ENCODE assay signal across 8 cellular contexts in genomic region chr11:111603633-111604130, GRCh38. TPM values are rescaled to one million over a fixed set of nuclear protein-coding genes. Genes with fewer than 3 reads are reported as not detected.
DNase-seq lines count a peak whose midpoint lies in the region; ATAC-seq and TF ChIP-seq lines count a peak whose summit lies in the region.

No MANE protein-coding gene starts in this region.

- peak overlapping the region; percentile 84 for H3K9ac ChIP-seq in SK-N-MC (ENCODE audit: insufficient read length)
- H3K9ac ChIP-seq in rectal smooth muscle tissue (ENCODE audit: low read length), result peak overlapping the region; percentile 87

- peaks cover 7% of the 10 kb centered on the region for H3K4me1 ChIP-seq in rectal smooth muscle tissue (ENCODE audit: control insufficient read depth, insufficient read depth, low read length)

- TF ChIP-seq CTCF in GM12864 (IDR thresholded peaks at IDR 0.05; ENCODE audit: low read depth, low read length, missing control alignments) (no peak), fibroblast of mammary gland (conservative IDR thresholded peaks at IDR 0.05; ENCODE audit: control insufficient read depth, insufficient read depth, low read depth, low read length) (no peak)

- no peak for DNase-seq in GM12864 (ENCODE audit: low read depth)
- DNase-seq in SK-N-MC (ENCODE audit: low read depth, low spot score), result no peak
- DNase-seq in fibroblast of mammary gland (ENCODE audit: low read depth), result peak; percentile 33
- DNase-seq in NCI-H2171 treated with DMSO at 0.1 percent for 48 hours (lab: John Stamatoyannopoulos, UW), result no peak
- DNase-seq in occipital lobe (lab: John Stamatoyannopoulos, UW), result no peak
- no peak for DNase-seq in SKM-1 (lab: John Stamatoyannopoulos, UW; ENCODE audit: unreplicated experiment)

- H3K36me3 ChIP-seq in SK-N-MC (ENCODE audit: insufficient read depth, low read length) (no peaks in the 10 kb centered on the region), rectal smooth muscle tissue (ENCODE audit: control insufficient read depth, insufficient read depth, low read length) (no peaks in the 10 kb centered on the region)

- H3K27me3 ChIP-seq in rectal smooth muscle tissue (ENCODE audit: control insufficient read depth, insufficient read depth, low read length), result no peaks in the 10 kb centered on the region

- no peaks in the 10 kb centered on the region for H3K9me3 ChIP-seq in SK-N-MC (ENCODE audit: low read depth, low read length)

- ATAC-seq in HG03025 (IDR thresholded peaks at IDR 0.05; ENCODE audit: low FRiP score, unreplicated experiment), result no peak

- H3K4me3 ChIP-seq in GM12864 (ENCODE audit: low read depth, low read length) (peak overlapping the region; percentile 81), SK-N-MC (peak overlapping the region; percentile 90), fibroblast of mammary gland (ENCODE audit: control insufficient read depth, low read depth, low read length) (peak overlapping the region; percentile 82), rectal smooth muscle tissue (ENCODE audit: low read length) (peak overlapping the region; percentile 85)

- no peak overlapping the region for H3K27ac ChIP-seq in SK-N-MC
- H3K27ac ChIP-seq in rectal smooth muscle tissue (ENCODE audit: low read depth, low read length), result no peak overlapping the region

RNA-seq across cellular contexts. Expression of gene SIK2, which starts 1.4 kb away (rescaled TPM):
- 12.6 TPM for total RNA-seq in occipital lobe
